In genomic region chr3:109334572-109334971, GRCh38 we compare ENCODE assay signal across 23 cellular contexts. TPM values are rescaled to one million over a fixed set of nuclear protein-coding genes. Genes with fewer than 3 reads are reported as not detected.
DNase-seq lines count a peak whose midpoint lies in the region; ATAC-seq, FAIRE-seq and TF ChIP-seq lines count a peak whose summit lies in the region.
"Had no signal": no experiment of that assay in that cellular context is flagged by ENCODE, and none has a peak within 500 bp of the region (broad histone marks: within the 10 kb centered on the region; RNA-seq: fewer than 3 reads in every experiment).

No MANE protein-coding gene starts in this region.

- H3K18ac ChIP-seq in mesendoderm (ENCODE audit: low read length) = no peak overlapping the region

- H3K79me1 ChIP-seq in mesendoderm (ENCODE audit: low read length) = peaks cover 7% of the 10 kb centered on the region

- H3K79me2 ChIP-seq in hepatocyte = peaks cover 2% of the 10 kb centered on the region
- peaks cover 58% of the 10 kb centered on the region for H3K79me2 ChIP-seq in mesendoderm (ENCODE audit: control insufficient read depth, insufficient read depth, low read length)
- peaks cover 11% of the 10 kb centered on the region for H3K79me2 ChIP-seq in smooth muscle cell (ENCODE audit: low read depth)

- no peak for FAIRE-seq in H54 (lab: Jason Lieb, UNC)

- no peaks in the 10 kb centered on the region for H3K36me3 Mint-ChIP-seq in activated naive CD8-positive, alpha-beta T cell
- H3K36me3 Mint-ChIP-seq in activated naive CD8-positive, alpha-beta T cell treated with anti-CD3 and anti-CD28 coated beads for 36 hours = peaks cover 2% of the 10 kb centered on the region
- H3K36me3 Mint-ChIP-seq: CD4-positive, alpha-beta memory T cell had no signal

- no peak overlapping the region for H2BK120ac ChIP-seq in mesendoderm (ENCODE audit: low read depth, low read length)

- H3K9me2 ChIP-seq in hepatocyte (replicated peaks; ENCODE audit: insufficient read depth) = no peaks in the 10 kb centered on the region

- intact Hi-C loops in uterus (cut with DNase I; ENCODE audit: low total_unique reads) = no loop called here

- no peak overlapping the region for H3K23ac ChIP-seq in mesendoderm (ENCODE audit: low read length)

- H2AFZ ChIP-seq in hepatocyte (no peak overlapping the region), smooth muscle cell (ENCODE audit: low read depth) (no peak overlapping the region)
- H2AFZ ChIP-seq: GM23248 had no signal

- no peak overlapping the region for H3K4me3 ChIP-seq in hepatocyte
- H3K4me3 ChIP-seq in mesendoderm (ENCODE audit: low read length) = no peak overlapping the region
- no peak overlapping the region for H3K4me3 ChIP-seq in smooth muscle cell
- H3K4me3 ChIP-seq in uterus = no peak overlapping the region
- H3K4me3 ChIP-seq: GM23248 had no signal

- H4K5ac ChIP-seq in mesendoderm (ENCODE audit: low read length) = no peak overlapping the region

- H4K20me1 ChIP-seq in hepatocyte (ENCODE audit: insufficient read depth, poor library complexity, severe bottlenecking) = no peaks in the 10 kb centered on the region
- H4K20me1 ChIP-seq in smooth muscle cell (ENCODE audit: low read depth) = peaks cover 16% of the 10 kb centered on the region

- ATAC-seq in HG03159 (IDR thresholded peaks at IDR 0.05; ENCODE audit: unreplicated experiment) = no peak

- peaks cover 17% of the 10 kb centered on the region for H3K27me3 Mint-ChIP-seq in activated naive CD8-positive, alpha-beta T cell
- H3K27me3 Mint-ChIP-seq in activated naive CD8-positive, alpha-beta T cell treated with anti-CD3 and anti-CD28 coated beads for 36 hours = peaks cover 44% of the 10 kb centered on the region

- no peak overlapping the region for H3K4ac ChIP-seq in mesendoderm (ENCODE audit: low read depth, low read length)

- 50% methylated on average over 1 of the region's 1 CpG for WGBS in hepatocyte (ENCODE audit: low lambda C conversion rate, missing lambda C conversion rate)
- WGBS in mesendoderm (ENCODE audit: extremely low coverage, insufficient coverage, low lambda C conversion rate) = no CpG with 5 or more reads among the region's 1 CpG
- WGBS in smooth muscle cell (ENCODE audit: low lambda C conversion rate) = 58% methylated on average over 1 of the region's 1 CpG

- H2AK5ac ChIP-seq in mesendoderm (ENCODE audit: low read length) = no peak overlapping the region

- H3K27ac Mint-ChIP-seq in activated naive CD8-positive, alpha-beta T cell = peak overlapping the region; percentile 28
- H3K27ac Mint-ChIP-seq in activated naive CD8-positive, alpha-beta T cell treated with anti-CD3 and anti-CD28 coated beads for 36 hours = no peak overlapping the region

- no peak overlapping the region for H4K8ac ChIP-seq in mesendoderm (ENCODE audit: low read depth, low read length)

- no peak for DNase-seq in activated naive CD8-positive, alpha-beta T cell treated with anti-CD3 and anti-CD28 coated beads for 36 hours
- DNase-seq in hepatocyte (ENCODE audit: low spot score) (no peak), mesendoderm (peak; percentile 79), smooth muscle cell (lab: John Stamatoyannopoulos, UW; ENCODE audit: unreplicated experiment) (no peak), uterus (no peak), H54 (ENCODE audit: insufficient read length, low spot score) (no peak)
- DNase-seq: BE2C; Calu3; CD4-positive, alpha-beta memory T cell; DMS53; GM23248; MV-4-11; NCI-H1417; NCI-H1930; NCI-H446; NCI-H69; RPMI8226; SIG-M5 had no signal

- H3K56ac ChIP-seq in mesendoderm (ENCODE audit: low read length) = no peak overlapping the region

- H3K27ac ChIP-seq in hepatocyte = no peak overlapping the region
- peak overlapping the region; percentile 3 for H3K27ac ChIP-seq in mesendoderm (ENCODE audit: low read depth, low read length)
- H3K27ac ChIP-seq in smooth muscle cell (ENCODE audit: low read depth) = no peak overlapping the region
- H3K27ac ChIP-seq in uterus = no peak overlapping the region
- H3K27ac ChIP-seq: 22Rv1, GM23248 had no signal

- H3K4me2 ChIP-seq in hepatocyte (peak overlapping the region; percentile 77), mesendoderm (ENCODE audit: low read length) (peak overlapping the region; percentile 88), smooth muscle cell (peak overlapping the region; percentile 87)

- H2BK15ac ChIP-seq in mesendoderm (replicated peaks; ENCODE audit: low read depth) = no peak overlapping the region

- H3K36me3 ChIP-seq in hepatocyte (replicated peaks; ENCODE audit: insufficient read depth, low read depth) (no peaks in the 10 kb centered on the region), mesendoderm (ENCODE audit: control insufficient read depth, insufficient read depth, low read length) (peaks cover 22% of the 10 kb centered on the region), smooth muscle cell (ENCODE audit: low read depth) (peaks cover 4% of the 10 kb centered on the region), uterus (no peaks in the 10 kb centered on the region)
- H3K36me3 ChIP-seq: BE2C had no signal

- no peak overlapping the region for H2BK5ac ChIP-seq in mesendoderm (ENCODE audit: low read length)

- H3K9ac ChIP-seq in mesendoderm (ENCODE audit: low read length) = peak overlapping the region; percentile 81
- no peak overlapping the region for H3K9ac ChIP-seq in smooth muscle cell (ENCODE audit: low read depth)
- H3K9ac ChIP-seq: GM23248 had no signal

- H3K27me3 ChIP-seq in hepatocyte = no peaks in the 10 kb centered on the region
- no peaks in the 10 kb centered on the region for H3K27me3 ChIP-seq in mesendoderm (ENCODE audit: insufficient read depth, low read length, poor library complexity)
- H3K27me3 ChIP-seq in smooth muscle cell (ENCODE audit: low read depth) = no peaks in the 10 kb centered on the region
- no peaks in the 10 kb centered on the region for H3K27me3 ChIP-seq in uterus
- H3K27me3 ChIP-seq: BE2C had no signal

- no peaks in the 10 kb centered on the region for H3K9me3 ChIP-seq in hepatocyte (ENCODE audit: low read depth)
- H3K9me3 ChIP-seq in smooth muscle cell (replicated peaks; ENCODE audit: low read depth) = no peaks in the 10 kb centered on the region
- no peaks in the 10 kb centered on the region for H3K9me3 ChIP-seq in uterus
- H3K9me3 ChIP-seq: BE2C had no signal

- H3F3A ChIP-seq in smooth muscle cell (ENCODE audit: low read depth) = no peaks in the 10 kb centered on the region

- TF ChIP-seq POLR2A in uterus (IDR thresholded peaks at IDR 0.05) (no peak), H54 (IDR thresholded peaks at IDR 0.05; ENCODE audit: low read depth, low read length) (no peak)

- no peaks in the 10 kb centered on the region for H3K9me3 Mint-ChIP-seq in activated naive CD8-positive, alpha-beta T cell (ENCODE audit: low read depth)
- peaks cover 5% of the 10 kb centered on the region for H3K9me3 Mint-ChIP-seq in activated naive CD8-positive, alpha-beta T cell treated with anti-CD3 and anti-CD28 coated beads for 36 hours
- H3K9me3 Mint-ChIP-seq: CD4-positive, alpha-beta memory T cell had no signal

- peaks cover 8% of the 10 kb centered on the region for H3K4me1 Mint-ChIP-seq in activated naive CD8-positive, alpha-beta T cell (ENCODE audit: low read depth)
- H3K4me1 Mint-ChIP-seq in activated naive CD8-positive, alpha-beta T cell treated with anti-CD3 and anti-CD28 coated beads for 36 hours = peaks cover 10% of the 10 kb centered on the region

- TF ChIP-seq CTCF in hepatocyte (IDR thresholded peaks at IDR 0.05; ENCODE audit: poor library complexity) (no peak), smooth muscle cell (IDR thresholded peaks at IDR 0.05; ENCODE audit: borderline replicate concordance, insufficient read depth, poor library complexity, severe bottlenecking) (no peak), uterus (IDR thresholded peaks at IDR 0.05) (no peak)

- H3K4me1 ChIP-seq in hepatocyte (ENCODE audit: insufficient read depth) (no peaks in the 10 kb centered on the region), mesendoderm (ENCODE audit: control insufficient read depth, low read depth, low read length) (peaks cover 10% of the 10 kb centered on the region), smooth muscle cell (ENCODE audit: low read depth) (peaks cover 20% of the 10 kb centered on the region), uterus (no peaks in the 10 kb centered on the region)
- H3K4me1 ChIP-seq: BE2C had no signal

- H3K4me3 Mint-ChIP-seq in activated naive CD8-positive, alpha-beta T cell = no peak overlapping the region
- no peak overlapping the region for H3K4me3 Mint-ChIP-seq in activated naive CD8-positive, alpha-beta T cell treated with anti-CD3 and anti-CD28 coated beads for 36 hours
- H3K4me3 Mint-ChIP-seq: CD4-positive, alpha-beta memory T cell had no signal

RNA-seq across cellular contexts. Expression of gene DPPA4, which starts 2.8 kb away (rescaled TPM):
- 1 to 10 TPM in 1 of 2 experiments, under 1 TPM in 1; 0.54 to 1.1 TPM for total RNA-seq in activated naive CD8-positive, alpha-beta T cell treated with anti-CD3 and anti-CD28 coated beads for 36 hours
- 9.5 and 11.4 TPM in 2 replicates for total RNA-seq in hepatocyte
- 4.3 and 6.6 TPM in 2 replicates for polyA plus RNA-seq in hepatocyte
- polyA plus RNA-seq in mesendoderm (2013, experiment 1 of 2) = 418 TPM
- 427 TPM for polyA plus RNA-seq in mesendoderm (2013, experiment 2 of 2)
- 38.5 and 43.1 TPM in 2 replicates for total RNA-seq in smooth muscle cell
- polyA plus RNA-seq in smooth muscle cell = 19.5 and 21.0 TPM in 2 replicates
- under 1 TPM in 1 of 4 donors, not detected in 3; 0.90 TPM for total RNA-seq in uterus
- total RNA-seq: Calu3; CD4-positive, alpha-beta memory T cell; GM23248; HT1080 had no signal
- polyA plus RNA-seq: AG04450; CD4-positive, alpha-beta memory T cell had no signal

RNA-seq across cellular contexts. Expression of gene DPPA2, which starts 18.3 kb away (rescaled TPM):
- not detected for total RNA-seq in activated naive CD8-positive, alpha-beta T cell treated with anti-CD3 and anti-CD28 coated beads for 36 hours
- total RNA-seq in hepatocyte (not detected in 2 replicates), smooth muscle cell (0.27 TPM in 2 replicates), uterus (not detected)
- polyA plus RNA-seq in hepatocyte (not detected in 2 replicates), smooth muscle cell (1.0 and 1.2 TPM in 2 replicates)
- polyA plus RNA-seq in mesendoderm (2013, experiment 1 of 2) = 6.9 TPM
- 7.2 TPM for polyA plus RNA-seq in mesendoderm (2013, experiment 2 of 2)
- total RNA-seq: Calu3; CD4-positive, alpha-beta memory T cell; GM23248; HT1080 had no signal
- polyA plus RNA-seq: AG04450; CD4-positive, alpha-beta memory T cell; GM23248 had no signal
